ENCODE assay signal across 17 cellular contexts in the genomic region with DNA sequence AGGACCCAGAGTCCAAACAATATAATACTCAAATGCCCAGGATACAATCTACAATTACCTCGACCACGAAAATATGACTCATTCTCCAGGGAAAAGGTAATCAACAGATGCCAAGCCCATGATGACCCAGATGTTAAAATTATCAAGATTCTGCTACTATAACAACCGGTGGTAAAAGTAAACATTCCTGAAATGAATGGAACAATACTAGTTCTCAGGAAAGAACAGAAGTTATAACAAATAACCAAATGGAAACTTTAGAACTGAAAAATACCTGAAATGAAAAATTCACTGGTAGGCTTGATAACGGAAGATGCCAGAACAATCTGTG. TPM values are rescaled to one million over a fixed set of nuclear protein-coding genes. Genes with fewer than 3 reads are reported as not detected.
DNase-seq lines count a peak whose midpoint lies in the region; ATAC-seq and TF ChIP-seq lines count a peak whose summit lies in the region.
"Had no signal": no experiment of that assay in that cellular context is flagged by ENCODE, and none has a peak within 500 bp of the region (broad histone marks: within the 10 kb centered on the region; RNA-seq: fewer than 3 reads in every experiment).

No MANE protein-coding gene starts in this region.

- H3K4me3 Mint-ChIP-seq in stimulated activated naive B cell treated with anti-CD40 and anti-IgM and Interleukin-4, amounts not matched to agents 10 μg/mL and 1 μg/mL and 100 μg/mL, for 72 hours, result no peak overlapping the region
- H3K4me3 Mint-ChIP-seq: naive thymus-derived CD8-positive, alpha-beta T cell had no signal

- peak; percentile 19 for DNase-seq in HS-5 (ENCODE audit: low read depth)
- DNase-seq in SW480 (ENCODE audit: low spot score), result peak; percentile 79
- peak; percentile 35 for DNase-seq in fibroblast of villous mesenchyme (ENCODE audit: low read depth)
- DNase-seq in stimulated activated naive B cell treated with anti-CD40 and anti-IgM and Interleukin-4, amounts not matched to agents 10 μg/mL and 1 μg/mL and 100 μg/mL, for 72 hours, result no peak
- DNase-seq in ureter (ENCODE audit: low spot score), result no peak
- no peak for DNase-seq in HPDE6-E6E7 (ENCODE audit: extremely low spot score)
- no peak for DNase-seq in stimulated activated naive CD8-positive, alpha-beta T cell treated with anti-CD3 and anti-CD28 coated beads, Interleukin-15, Interleukin-2, amounts not matched to agents 100 U/mL and 50 U/mL, for 24 hours
- DNase-seq: Calu3; foreskin melanocyte; GOT3; naive thymus-derived CD8-positive, alpha-beta T cell; NCI-H510A treated with DMSO at 0.1 percent for 48 hours; SHP77; sigmoid colon; substantia nigra had no signal

- H3K36me3 Mint-ChIP-seq in stimulated activated naive B cell treated with anti-CD40 and anti-IgM and Interleukin-4, amounts not matched to agents 10 μg/mL and 1 μg/mL and 100 μg/mL, for 72 hours, result no peaks in the 10 kb centered on the region
- H3K36me3 Mint-ChIP-seq: activated naive CD4-positive, alpha-beta T cell treated with anti-CD3 and anti-CD28 coated beads, Interleukin-2, amount 50 U/mL, for 72 hours; naive thymus-derived CD8-positive, alpha-beta T cell had no signal

- peaks cover 0 to 3% of the 10 kb centered on the region in 2 donors for H3K4me1 Mint-ChIP-seq in stimulated activated naive B cell treated with anti-CD40 and anti-IgM and Interleukin-4, amounts not matched to agents 10 μg/mL and 1 μg/mL and 100 μg/mL, for 72 hours
- H3K4me1 Mint-ChIP-seq: naive thymus-derived CD8-positive, alpha-beta T cell had no signal

- peaks cover 0 to 13% of the 10 kb centered on the region in 2 donors for H3K27me3 Mint-ChIP-seq in stimulated activated naive B cell treated with anti-CD40 and anti-IgM and Interleukin-4, amounts not matched to agents 10 μg/mL and 1 μg/mL and 100 μg/mL, for 72 hours

- H3K27ac Mint-ChIP-seq in stimulated activated naive B cell treated with anti-CD40 and anti-IgM and Interleukin-4, amounts not matched to agents 10 μg/mL and 1 μg/mL and 100 μg/mL, for 72 hours, result peak overlapping the region; percentile 47
- H3K27ac Mint-ChIP-seq: activated naive CD4-positive, alpha-beta T cell treated with anti-CD3 and anti-CD28 coated beads, Interleukin-2, amount 50 U/mL, for 72 hours; naive thymus-derived CD8-positive, alpha-beta T cell had no signal

- H3K9me3 Mint-ChIP-seq in stimulated activated naive B cell treated with anti-CD40 and anti-IgM and Interleukin-4, amounts not matched to agents 10 μg/mL and 1 μg/mL and 100 μg/mL, for 72 hours, result no peaks in the 10 kb centered on the region
- H3K9me3 Mint-ChIP-seq: activated naive CD4-positive, alpha-beta T cell treated with anti-CD3 and anti-CD28 coated beads, Interleukin-2, amount 50 U/mL, for 72 hours; naive thymus-derived CD8-positive, alpha-beta T cell had no signal

- ATAC-seq in stimulated activated naive B cell treated with anti-CD40 and anti-IgM and Interleukin-4, amounts not matched to agents 10 μg/mL and 1 μg/mL and 100 μg/mL, for 72 hours (replicated peaks), result no peak
- ATAC-seq in stimulated activated naive CD8-positive, alpha-beta T cell treated with anti-CD3 and anti-CD28 coated beads, Interleukin-15, Interleukin-2, amounts not matched to agents 100 U/mL and 50 U/mL, for 24 hours, result no peak
- ATAC-seq: activated naive CD4-positive, alpha-beta T cell treated with anti-CD3 and anti-CD28 coated beads, Interleukin-2, amount 50 U/mL, for 72 hours; GM12878; naive thymus-derived CD8-positive, alpha-beta T cell had no signal

- TF ChIP-seq CTCF in fibroblast of villous mesenchyme (IDR thresholded peaks at IDR 0.05; ENCODE audit: insufficient read depth, low read depth, low read length), result no peak

- H3K4me3 ChIP-seq in fibroblast of villous mesenchyme (ENCODE audit: low read depth, low read length), result no peak overlapping the region
- H3K4me3 ChIP-seq: GM12878, sigmoid colon had no signal

RNA-seq across cellular contexts. Expression of gene GUSB, which starts 34.1 kb away (rescaled TPM):
- total RNA-seq in fibroblast of villous mesenchyme (13.0 and 22.9 TPM in 2 replicates), ureter (48.7 TPM)

RNA-seq across cellular contexts. Expression of gene ASL, which starts 59.5 kb away (rescaled TPM):
- total RNA-seq in fibroblast of villous mesenchyme (33.5 and 34.5 TPM in 2 replicates), ureter (50.4 TPM)

Comparison
In these comparisons a context has a peak if more than half of its experiments do, and no peak if none do; other contexts are left out.
1. DNase-seq: peak in HS-5 (single experiment), SW480 (single experiment) and fibroblast of villous mesenchyme (single experiment); none in stimulated activated naive B cell treated with anti-CD40 and anti-IgM and Interleukin-4, amounts not matched to agents 10 μg/mL and 1 μg/mL and 100 μg/mL, for 72 hours (single experiment), ureter (single experiment), HPDE6-E6E7 (single experiment) and stimulated activated naive CD8-positive, alpha-beta T cell treated with anti-CD3 and anti-CD28 coated beads, Interleukin-15, Interleukin-2, amounts not matched to agents 100 U/mL and 50 U/mL, for 24 hours (single experiment).